In the genomic region with DNA sequence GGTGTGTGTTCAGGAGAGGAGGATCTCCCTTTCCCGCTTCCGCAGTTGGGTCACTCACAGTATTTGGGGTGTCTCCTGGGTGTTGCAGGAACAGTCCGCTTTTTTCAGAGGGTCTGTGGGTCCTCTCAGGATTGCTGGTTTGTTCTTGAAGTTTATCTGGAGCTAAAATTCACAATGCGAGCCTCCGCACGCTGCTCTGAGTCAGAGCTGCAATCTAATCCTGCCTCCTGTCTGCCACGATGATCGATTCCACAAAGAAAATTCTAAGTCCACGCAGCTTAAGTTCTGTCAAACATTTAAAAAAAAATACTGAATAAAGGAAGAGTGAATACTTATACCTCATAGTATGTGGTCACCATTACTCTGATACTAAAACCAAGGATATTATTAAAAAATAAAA, we compare ENCODE assay signal across 19 cellular contexts.
DNase-seq lines count a peak whose midpoint lies in the region; ATAC-seq and TF ChIP-seq lines count a peak whose summit lies in the region.
"Had no signal": no experiment of that assay in that cellular context is flagged by ENCODE, and none has a peak within 500 bp of the region (broad histone marks: within the 10 kb centered on the region; RNA-seq: fewer than 3 reads in every experiment).

No MANE protein-coding gene starts in this region.

- 82 to 87% methylated on average over 9 of the region's 9 CpGs for WGBS in heart right ventricle, 2 donors

- H4K20me1 ChIP-seq in neural progenitor cell (ENCODE audit: low read depth), result no peaks in the 10 kb centered on the region
- H4K20me1 ChIP-seq: BLaER1 treated with 17β-estradiol and CSF1 and Interleukin-3, amounts not matched to agents 10 nM and 100 nM had no signal

- H3K9me3 Mint-ChIP-seq in neural progenitor cell, result no peaks in the 10 kb centered on the region

- no peak for TF ChIP-seq CTCF in RWPE2 (IDR thresholded peaks at IDR 0.05; ENCODE audit: poor library complexity, severe bottlenecking)
- no peak for TF ChIP-seq CTCF in neural progenitor cell (IDR thresholded peaks at IDR 0.05)
- no peak for TF ChIP-seq CTCF in heart right ventricle (IDR thresholded peaks at IDR 0.05)

- DNase-seq in HT1080 (ENCODE audit: low read depth) (peak; percentile 55), RWPE2 (ENCODE audit: low spot score) (no peak), epithelial cell of prostate (ENCODE audit: low read depth, low spot score) (no peak), neural progenitor cell (ENCODE audit: low spot score) (no peak), nucleus accumbens (lab: John Stamatoyannopoulos, UW) (no peak), heart right ventricle (no peak), HuH-7 (ENCODE audit: low spot score) (no peak), HK-2 (ENCODE audit: unreplicated experiment) (no peak)
- DNase-seq: CD8-positive, alpha-beta memory T cell; DMS79 treated with DMSO at 0.1 percent for 48 hours; MV-4-11; NCI-H1417 treated with DMSO at 0.1 percent for 48 hours; NCI-H2081; NCI-H510A; Peyer's patch; SHP77 treated with DMSO at 0.1 percent for 48 hours had no signal

- H3K9ac ChIP-seq in neural progenitor cell, result no peak overlapping the region
- H3K9ac ChIP-seq: BLaER1 treated with 17β-estradiol and CSF1 and Interleukin-3, amounts not matched to agents 10 nM and 100 nM had no signal

- peak overlapping the region; percentile 81 for H2AFZ ChIP-seq in neural progenitor cell (replicated peaks)

- H3K4me3 ChIP-seq in RWPE2 (ENCODE audit: severe bottlenecking), result no peak overlapping the region
- no peak overlapping the region for H3K4me3 ChIP-seq in neural progenitor cell
- H3K4me3 ChIP-seq in heart right ventricle, result no peak overlapping the region
- H3K4me3 ChIP-seq: A549; BLaER1 treated with 17β-estradiol and CSF1 and Interleukin-3, amounts not matched to agents 10 nM and 100 nM; Peyer's patch had no signal

- H3K36me3 ChIP-seq in RWPE2 (ENCODE audit: low read depth) (no peaks in the 10 kb centered on the region), neural progenitor cell (no peaks in the 10 kb centered on the region), heart right ventricle (no peaks in the 10 kb centered on the region)
- H3K36me3 ChIP-seq: BLaER1 treated with 17β-estradiol and CSF1 and Interleukin-3, amounts not matched to agents 10 nM and 100 nM; Peyer's patch had no signal

- peaks cover 15% of the 10 kb centered on the region for H3K4me1 ChIP-seq in RWPE2 (ENCODE audit: insufficient read depth, poor library complexity, severe bottlenecking)
- peaks cover 6% of the 10 kb centered on the region for H3K4me1 ChIP-seq in neural progenitor cell
- H3K4me1 ChIP-seq in heart right ventricle, result no peaks in the 10 kb centered on the region
- H3K4me1 ChIP-seq: A549; BLaER1 treated with 17β-estradiol and CSF1 and Interleukin-3, amounts not matched to agents 10 nM and 100 nM; Peyer's patch had no signal

- ATAC-seq in RWPE2 (ENCODE audit: low read depth) (no peak), heart right ventricle (no peak)
- ATAC-seq: A549, SK-N-SH treated with all-trans-retinoic acid at 6 μM for 48 hours had no signal

- peaks cover 3% of the 10 kb centered on the region for H3K27me3 Mint-ChIP-seq in neural progenitor cell (ENCODE audit: insufficient read depth, low read depth)
- H3K27me3 Mint-ChIP-seq: CD8-positive, alpha-beta memory T cell had no signal

- H3K36me3 Mint-ChIP-seq in neural progenitor cell, result no peaks in the 10 kb centered on the region
- H3K36me3 Mint-ChIP-seq: CD8-positive, alpha-beta memory T cell had no signal

- H3K27ac Mint-ChIP-seq in neural progenitor cell, result no peak overlapping the region

- H3K4me3 Mint-ChIP-seq in neural progenitor cell, result no peak overlapping the region
- H3K4me3 Mint-ChIP-seq: CD8-positive, alpha-beta memory T cell had no signal

- peaks cover 12% of the 10 kb centered on the region for H3K4me1 Mint-ChIP-seq in neural progenitor cell
- H3K4me1 Mint-ChIP-seq: CD8-positive, alpha-beta memory T cell had no signal

- H3K9me3 ChIP-seq in RWPE2 (ENCODE audit: severe bottlenecking), result peaks cover 2% of the 10 kb centered on the region
- H3K9me3 ChIP-seq in neural progenitor cell (ENCODE audit: low read depth), result no peaks in the 10 kb centered on the region
- H3K9me3 ChIP-seq in heart right ventricle, result peaks cover 0 to under 1% (median 0%) of the 10 kb centered on the region in 11 donors
- H3K9me3 ChIP-seq: A549, Peyer's patch had no signal

- no peaks in the 10 kb centered on the region for H3K79me2 ChIP-seq in neural progenitor cell (ENCODE audit: low read depth)

- no peak overlapping the region for H3K4me2 ChIP-seq in neural progenitor cell
- H3K4me2 ChIP-seq: A549; BLaER1 treated with 17β-estradiol and CSF1 and Interleukin-3, amounts not matched to agents 10 nM and 100 nM had no signal

- H3K27me3 ChIP-seq in RWPE2 (ENCODE audit: insufficient read depth, poor library complexity, severe bottlenecking), result no peaks in the 10 kb centered on the region
- H3K27me3 ChIP-seq in neural progenitor cell, result no peaks in the 10 kb centered on the region
- no peaks in the 10 kb centered on the region for H3K27me3 ChIP-seq in heart right ventricle
- H3K27me3 ChIP-seq: BLaER1 treated with 17β-estradiol and CSF1 and Interleukin-3, amounts not matched to agents 10 nM and 100 nM; Peyer's patch had no signal

- intact Hi-C loops in heart right ventricle (cut with DNase I), result no loop called here

- H3K27ac ChIP-seq in RWPE2 (ENCODE audit: poor library complexity, severe bottlenecking) (peak overlapping the region; percentile 26), epithelial cell of prostate (peak overlapping the region; percentile 58), neural progenitor cell (no peak overlapping the region), heart right ventricle (no peak overlapping the region)
- H3K27ac ChIP-seq: A549; BLaER1 treated with 17β-estradiol and CSF1 and Interleukin-3, amounts not matched to agents 10 nM and 100 nM; Peyer's patch had no signal

- H3F3A ChIP-seq in neural progenitor cell (ENCODE audit: low read depth), result no peaks in the 10 kb centered on the region

Comparison
In these comparisons a context has a peak if more than half of its experiments do, and no peak if none do; other contexts are left out.
1. H3K27ac ChIP-seq: peak in RWPE2 (single experiment) and epithelial cell of prostate (single experiment); none in neural progenitor cell (single experiment) and heart right ventricle (0 of 10).